ENCODE assay signal across 8 cellular contexts in the genomic region with DNA sequence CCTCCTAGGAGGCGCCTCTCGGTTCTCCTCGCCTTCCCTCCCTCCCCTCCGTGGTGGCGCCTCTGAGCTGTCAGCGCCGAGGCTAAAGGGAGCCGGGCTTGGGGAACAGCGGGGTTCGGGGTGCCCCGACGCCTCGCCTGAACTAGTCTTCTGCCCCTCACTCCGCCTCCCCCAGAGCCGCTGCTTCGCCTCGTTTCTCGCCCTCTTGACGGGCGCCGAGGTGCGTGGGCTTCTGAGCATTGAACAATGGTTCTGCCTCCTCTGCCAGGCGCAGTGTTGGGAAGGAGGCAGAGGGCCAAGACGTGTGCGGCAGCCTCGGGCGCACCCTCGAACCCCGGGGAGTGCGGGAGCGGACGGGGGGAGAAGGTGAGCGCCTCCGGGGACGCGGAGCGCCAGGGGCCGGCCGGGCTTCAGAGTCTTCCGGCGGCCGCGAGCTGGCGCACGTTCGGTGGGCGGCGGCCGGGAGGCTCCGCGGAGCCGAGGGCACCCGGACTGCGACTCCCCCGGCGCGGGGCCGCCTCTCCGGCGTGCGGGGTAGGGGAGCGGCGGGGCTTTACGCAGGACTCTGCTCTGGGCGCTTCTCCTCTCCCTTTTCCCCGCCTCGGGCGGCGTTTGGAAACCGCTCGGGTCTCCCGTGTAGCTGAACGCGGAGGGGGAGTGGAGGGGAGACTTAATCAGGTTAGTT. TPM values are rescaled to one million over a fixed set of nuclear protein-coding genes. Genes with fewer than 3 reads are reported as not detected.
A peak's percentile ranks its signal among the peaks of the same experiment; 100 is the strongest.
DNase-seq lines count a peak whose midpoint lies in the region; ATAC-seq and TF ChIP-seq lines count a peak whose summit lies in the region.

No MANE protein-coding gene starts in this region.

- WGBS in ovary, 3 donors, result 0 to 1% (median 0%) methylated on average over 41 to 74 of the region's 74 CpGs

- peak; percentile 36 for ATAC-seq in GM21737 (IDR thresholded peaks at IDR 0.05; ENCODE audit: unreplicated experiment)
- peak; percentile 48 for ATAC-seq in Right ventricle myocardium superior (ENCODE audit: poor library complexity)
- no peak for ATAC-seq in HG03520 (IDR thresholded peaks at IDR 0.05; ENCODE audit: unreplicated experiment)

- no peak for TF ChIP-seq EP300 in ovary (IDR thresholded peaks at IDR 0.05)

- H3K4me3 ChIP-seq in MG63 (peak overlapping the region; percentile 49), ovary (peak overlapping the region; percentile 86)

- TF ChIP-seq CTCF in GM10266 (IDR thresholded peaks at IDR 0.05; ENCODE audit: control insufficient read depth, insufficient read depth, low read depth, missing control alignments) (no peak), ovary (IDR thresholded peaks at IDR 0.05) (no peak)

- intact Hi-C loops in Right ventricle myocardium superior (cut with DNase I) (loop anchor here (10.0 kb wide), 1 partner anchor 58 kb away; no protein-coding TSS in a partner anchor), ovary (cut with DNase I) (loop anchor here (5.0 to 10.0 kb wide), 10 partner anchors 105 to 498 kb away; no protein-coding TSS in a partner anchor)

- H3K9me3 ChIP-seq in MG63 (no peaks in the 10 kb centered on the region), ovary (no peaks in the 10 kb centered on the region)

- no peaks in the 10 kb centered on the region for H3K36me3 ChIP-seq in MG63
- no peaks in the 10 kb centered on the region for H3K36me3 ChIP-seq in ovary

- DNase-seq in GM10266 (ENCODE audit: extremely low spot score), result peak; percentile 45
- DNase-seq in MG63, result peak; percentile 16
- DNase-seq in activated gamma-delta T cell (lab: John Stamatoyannopoulos, UW), result peak; percentile 19
- peak; percentile 56 for DNase-seq in Right ventricle myocardium superior
- DNase-seq in ovary, result peak; percentile 41 to 68 (median 62)
- DNase-seq in SW 1271 (lab: John Stamatoyannopoulos, UW), result no peak

- peaks cover 5% of the 10 kb centered on the region for H3K4me1 ChIP-seq in ovary (ENCODE audit: insufficient read depth)

- TF ChIP-seq POLR2A in ovary (IDR thresholded peaks at IDR 0.05), result no peak

- H3K27me3 ChIP-seq in MG63 (peaks cover 12% of the 10 kb centered on the region), ovary (no peaks in the 10 kb centered on the region)

- H3K27ac ChIP-seq in ovary, result peak overlapping the region; percentile 91 to 95

RNA-seq across cellular contexts. Expression of a gene that starts 0.9 kb away (rescaled TPM):
- total RNA-seq in MG63 (2014; rRNA removed; shearing (Covaris generic); ENCODE audit: low replicate concordance), result 0.13 TPM in 1 of 2 replicates, not detected in the other
- 121 TPM for total RNA-seq in Right ventricle myocardium superior
- 100 to 1,000 TPM in 4 of 7 donors, 10 to 100 TPM in 3; 37.3 to 232 (median 105) TPM for total RNA-seq in ovary
- 10 to 100 TPM; 49.6 to 77.4 TPM for polyA plus RNA-seq in ovary

Comparison
In these comparisons a context has a peak if more than half of its experiments do, and no peak if none do; other contexts are left out.
1. DNase-seq: peak in GM10266 (single experiment), MG63 (single experiment), activated gamma-delta T cell (single experiment), Right ventricle myocardium superior (single experiment) and ovary (5 of 5); none in SW 1271 (0 of 2).
2. RNA of a gene that starts 0.9 kb away (total RNA-seq): 121 TPM in Right ventricle myocardium superior (single experiment) and 37.3 to 232 TPM in ovary; 0.13 TPM in MG63; every median in the first group is over 10 times any median in the second.